ENCODE assay signal across 8 cellular contexts in genomic region chr1:100036718-100037664, GRCh38.
A peak's percentile ranks its signal among the peaks of the same experiment; 100 is the strongest.
DNase-seq lines count a peak whose midpoint lies in the region; ATAC-seq, FAIRE-seq and TF ChIP-seq lines count a peak whose summit lies in the region.

No MANE protein-coding gene starts in this region.

- H3K9me3 ChIP-seq in DND-41 (ENCODE audit: insufficient read depth, low read length, severe bottlenecking) (no peaks in the 10 kb centered on the region), endothelial cell of umbilical vein (replicated peaks; ENCODE audit: control insufficient read depth, insufficient read depth, low read length) (no peaks in the 10 kb centered on the region)

- H3K4me2 ChIP-seq in DND-41 (ENCODE audit: insufficient read depth, low read length) = peak overlapping the region; percentile 75
- H3K4me2 ChIP-seq in endothelial cell of umbilical vein (ENCODE audit: insufficient read depth, low read length) = peak overlapping the region; percentile 99

- H3K79me2 ChIP-seq in DND-41 (ENCODE audit: insufficient read depth, low read length) (peaks cover 60% of the 10 kb centered on the region), endothelial cell of umbilical vein (ENCODE audit: control insufficient read depth, insufficient read depth, low read length) (peaks cover 53% of the 10 kb centered on the region)

- POLR2A ChIA-PET in endothelial cell of umbilical vein (lab: Charles Lee) = no interaction called here

- intact Hi-C loops in endothelial cell of umbilical vein (cut with micrococcal nuclease) = loop anchor here (1.0 to 10.0 kb wide), 3 partner anchors 96 to 830 kb away; partner anchors contain the start of gene TRMT13

- H3K27me3 Mint-ChIP-seq in HFFc6 (ENCODE audit: insufficient read depth) = no peaks in the 10 kb centered on the region; the same call in 1 of the 2 replicates
- H3K27me3 Mint-ChIP-seq in naive B cell = no peaks in the 10 kb centered on the region

- TSS peak; percentile 84 for BruUV-seq in endothelial cell of umbilical vein (replicated peaks; lab: Mats Ljungman, UMichigan)

- dilution Hi-C loops in endothelial cell of umbilical vein (cut with MboI; ENCODE audit: extremely low pct_ligation_motif_present, low sequenced_read_pairs) = no loop called here

- TF ChIP-seq CTCF in DND-41 (IDR thresholded peaks at IDR 0.05; ENCODE audit: borderline replicate concordance, extremely low read depth, low read length, poor library complexity, severe bottlenecking) (no peak), HFFc6 (IDR thresholded peaks at IDR 0.05) (no peak), endothelial cell of umbilical vein (IDR thresholded peaks at IDR 0.05; ENCODE audit: extremely low read depth in 1 of 2, insufficient read depth in 1 of 2, low read depth in 1 of 2, low read length in 2 of 2) (no peak)

- no peaks in the 10 kb centered on the region for H3K9me1 ChIP-seq in endothelial cell of umbilical vein (replicated peaks; ENCODE audit: control insufficient read depth, extremely low read depth, insufficient read depth, low read length)

- H3K9ac ChIP-seq in DND-41 (ENCODE audit: low read depth, low read length) (peak overlapping the region; percentile 96), endothelial cell of umbilical vein (replicated peaks; ENCODE audit: extremely low read depth, insufficient read depth, low read length) (peak overlapping the region; percentile 98)

- ATAC-seq in DND-41 (ENCODE audit: insufficient read depth, low read depth) (peak; percentile 7), naive B cell (ENCODE audit: low read depth in 2 of 2) (peak; percentile 0 to 1), GM19455 (IDR thresholded peaks at IDR 0.05; ENCODE audit: unreplicated experiment) (no peak)

- H3K36me3 ChIP-seq in DND-41 (ENCODE audit: insufficient read depth, low read length) (no peaks in the 10 kb centered on the region; the same call in 1 of the 2 replicates), endothelial cell of umbilical vein (ENCODE audit: control insufficient read depth in 2 of 2, extremely low read depth in 1 of 2, insufficient read depth in 2 of 2, low read length in 2 of 2) (no peaks in the 10 kb centered on the region)

- FAIRE-seq in endothelial cell of umbilical vein (lab: Jason Lieb, UNC) (peak; percentile 56), frontal cortex (lab: Jason Lieb, UNC) (no peak)

- H2AFZ ChIP-seq in DND-41 (ENCODE audit: low read depth, low read length) (peak overlapping the region; percentile 74), endothelial cell of umbilical vein (ENCODE audit: low read depth, low read length) (peak overlapping the region; percentile 74)

- CTCF ChIA-PET in endothelial cell of umbilical vein (lab: Charles Lee) = interaction anchor here (1.0 to 1.7 kb wide), 4 partner anchors 227 to 422 kb away, joined by 3 to 7 read pairs (median 4); no protein-coding TSS in a partner anchor

- H3K4me3 Mint-ChIP-seq in HFFc6 (peak overlapping the region; percentile 100), naive B cell (peak overlapping the region; percentile 94 to 100 (median 97))

- H3K4me1 Mint-ChIP-seq in HFFc6 (ENCODE audit: low read depth) (peaks cover 38% of the 10 kb centered on the region), naive B cell (peaks cover 18 to 51% (median 34%) of the 10 kb centered on the region in 3 donors)

- TF ChIP-seq POLR2A in endothelial cell of umbilical vein (IDR thresholded peaks at IDR 0.05; ENCODE audit: low read depth, low read length) = no peak

- H3K27ac Mint-ChIP-seq in HFFc6 (peak overlapping the region; percentile 100), naive B cell (peak overlapping the region; percentile 99 to 100 (median 99))

- H3K27me3 ChIP-seq in DND-41 (ENCODE audit: insufficient read depth, low read length, poor library complexity) (no peaks in the 10 kb centered on the region), endothelial cell of umbilical vein (ENCODE audit: control insufficient read depth in 2 of 2, insufficient read depth in 2 of 2, low read length in 2 of 2) (no peaks in the 10 kb centered on the region)

- H3K4me1 ChIP-seq in DND-41 (ENCODE audit: insufficient read depth, low read length) (peaks cover 50% of the 10 kb centered on the region), endothelial cell of umbilical vein (ENCODE audit: control insufficient read depth, extremely low read depth, insufficient read depth, low read length) (peaks cover 24% of the 10 kb centered on the region)

- H3K4me3 ChIP-seq in DND-41 (ENCODE audit: low read depth in 1 of 2, low read length in 2 of 2) (peak overlapping the region; percentile 59 to 77), endothelial cell of umbilical vein (replicated peaks in 1 of 3; ENCODE audit: insufficient read depth in 1 of 3, low read depth in 1 of 3, low read length in 3 of 3) (peak overlapping the region; percentile 80 to 99 (median 95))

- H3K36me3 Mint-ChIP-seq in HFFc6 (ENCODE audit: low read depth) (peaks cover 19% of the 10 kb centered on the region), naive B cell (peaks cover 0 to 7% of the 10 kb centered on the region in 2 donors)

- DNase-seq in DND-41 (no peak), HFFc6 (peak; percentile 30), SK-N-DZ (ENCODE audit: low spot score) (peak; percentile 20), endothelial cell of umbilical vein (ENCODE audit: low read depth, low spot score) (peak; percentile 48), naive B cell (no peak), GM19238 (ENCODE audit: insufficient read length, low spot score) (no peak), frontal cortex (ENCODE audit: low spot score in 2 of 2) (no peak)

- no peaks in the 10 kb centered on the region for H3K9me3 Mint-ChIP-seq in HFFc6
- H3K9me3 Mint-ChIP-seq in naive B cell = no peaks in the 10 kb centered on the region

- H3K27ac ChIP-seq in DND-41 (ENCODE audit: low read length) (peak overlapping the region; percentile 98), endothelial cell of umbilical vein (ENCODE audit: insufficient read depth, low read depth, low read length) (peak overlapping the region; percentile 96)

- peaks cover 4% of the 10 kb centered on the region; the same call in 1 of the 2 replicates for H4K20me1 ChIP-seq in DND-41 (ENCODE audit: insufficient read depth, low read length)
- H4K20me1 ChIP-seq in endothelial cell of umbilical vein (replicated peaks; ENCODE audit: control insufficient read depth, extremely low read depth, insufficient read depth, low read length) = no peaks in the 10 kb centered on the region

TF ChIP-seq in endothelial cell of umbilical vein, 7 proteins besides CTCF, POLR2A, EP300 and RAD21:
- no peak for TF ChIP-seq EZH2 (IDR thresholded peaks at IDR 0.05; ENCODE audit: borderline replicate concordance, low read depth, low read length, severe bottlenecking)
- TF ChIP-seq GATA2 (IDR thresholded peaks at IDR 0.05; ENCODE audit: insufficient read depth, insufficient read length, low read depth, low read length) = no peak
- no peak for TF ChIP-seq JUN (IDR thresholded peaks at IDR 0.05; ENCODE audit: borderline replicate concordance, insufficient read depth, insufficient read length, low read depth)
- TF ChIP-seq FOS (IDR thresholded peaks at IDR 0.05; ENCODE audit: borderline replicate concordance, insufficient read depth, low read length) = no peak
- no peak for TF ChIP-seq MYC (IDR thresholded peaks at IDR 0.05; ENCODE audit: low read depth, low read length)
- TF ChIP-seq POLR2AphosphoS5 (IDR thresholded peaks at IDR 0.05; ENCODE audit: insufficient read depth, low read depth, low read length) = no peak
- TF ChIP-seq MAX (IDR thresholded peaks at IDR 0.05; ENCODE audit: insufficient read depth, insufficient read length) = no peak

Comparison
In these comparisons a context has a peak if more than half of its experiments do, and no peak if none do; other contexts are left out.
1. DNase-seq: peak in HFFc6 (single experiment), SK-N-DZ (single experiment) and endothelial cell of umbilical vein (single experiment); none in DND-41 (single experiment), naive B cell (single experiment), GM19238 (single experiment) and frontal cortex (0 of 2).